In the genomic region with DNA sequence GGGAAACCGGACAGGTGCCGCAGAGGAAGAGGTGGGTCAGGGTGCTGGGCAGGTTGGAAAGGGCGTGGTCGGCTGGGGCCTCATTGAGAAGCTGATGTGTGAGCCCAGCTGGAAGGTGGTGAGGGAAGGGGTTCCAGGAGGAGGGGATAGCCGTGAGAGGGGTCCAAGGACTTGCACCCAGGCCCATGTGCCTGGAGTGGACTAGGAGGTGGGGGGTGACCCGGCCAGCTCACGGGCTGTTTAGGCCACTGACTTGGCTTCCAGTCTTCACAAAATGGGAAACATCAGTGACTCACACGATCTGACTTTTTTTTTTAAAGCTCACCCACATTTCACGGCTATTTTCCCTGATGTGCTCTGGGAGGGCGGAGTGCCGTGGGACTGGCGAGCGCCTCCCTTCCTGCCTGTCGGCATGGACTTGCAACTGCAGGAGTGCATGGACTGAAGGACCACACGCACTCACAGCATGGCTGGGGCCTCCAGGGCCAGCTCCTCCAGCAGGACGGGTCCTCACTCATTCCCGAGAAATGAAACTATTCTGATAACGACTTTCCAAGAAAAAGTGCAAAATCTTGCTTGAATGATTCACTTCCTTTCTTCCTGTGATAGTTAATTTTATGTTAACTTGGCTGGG, we compare ENCODE assay signal across 19 cellular contexts. TPM values are rescaled to one million over a fixed set of nuclear protein-coding genes. Genes with fewer than 3 reads are reported as not detected.
DNase-seq lines count a peak whose midpoint lies in the region; ATAC-seq and TF ChIP-seq lines count a peak whose summit lies in the region.
"Had no signal": no experiment of that assay in that cellular context is flagged by ENCODE, and none has a peak within 500 bp of the region (broad histone marks: within the 10 kb centered on the region; RNA-seq: fewer than 3 reads in every experiment).

No MANE protein-coding gene starts in this region.

- CTCF ChIA-PET in Caco-2 (lab: Charles Lee): no interaction called here

- TF ChIP-seq POLR2A in upper lobe of left lung (IDR thresholded peaks at IDR 0.05): no peak

- H3K27me3 ChIP-seq in upper lobe of left lung (no peaks in the 10 kb centered on the region), Caco-2 (replicated peaks; ENCODE audit: control insufficient read depth, insufficient read depth, low read length) (no peaks in the 10 kb centered on the region)
- H3K27me3 ChIP-seq: BLaER1 treated with 17β-estradiol and CSF1 and Interleukin-3, amounts not matched to agents 10 nM and 100 nM; ovary had no signal

- peak; percentile 63 for TF ChIP-seq CTCF in choroid plexus epithelial cell (conservative IDR thresholded peaks at IDR 0.05; ENCODE audit: low read depth, low read length)
- TF ChIP-seq CTCF in upper lobe of left lung (IDR thresholded peaks at IDR 0.05): no peak
- no peak for TF ChIP-seq CTCF in Caco-2 (IDR thresholded peaks at IDR 0.05; ENCODE audit: insufficient read depth in 1 of 2, low read depth in 1 of 2, low read length in 1 of 2, severe bottlenecking in 1 of 2, unreplicated experiment in 1 of 2)

- H3K4me3 Mint-ChIP-seq in activated T-cell treated with anti-CD3 and anti-CD28 coated beads, Interleukin-2, amount 50 U/mL, for 72 hours: no peak overlapping the region
- no peak overlapping the region for H3K4me3 Mint-ChIP-seq in Caco-2 (ENCODE audit: unreplicated experiment)
- H3K4me3 Mint-ChIP-seq: activated CD8-positive, alpha-beta T cell treated with anti-CD3 and anti-CD28 coated beads for 36 hours; IgD-negative memory B cell had no signal

- H3K9me3 ChIP-seq in upper lobe of left lung (no peaks in the 10 kb centered on the region), Caco-2 (no peaks in the 10 kb centered on the region)
- H3K9me3 ChIP-seq: BLaER1 treated with 17β-estradiol and CSF1 and Interleukin-3, amounts not matched to agents 10 nM and 100 nM; ovary; SK-N-SH; spleen had no signal

- no peaks in the 10 kb centered on the region for H3K36me3 ChIP-seq in upper lobe of left lung
- no peaks in the 10 kb centered on the region for H3K36me3 ChIP-seq in Caco-2 (ENCODE audit: control insufficient read depth, insufficient read depth, low read length)
- H3K36me3 ChIP-seq: BLaER1 treated with 17β-estradiol and CSF1 and Interleukin-3, amounts not matched to agents 10 nM and 100 nM; ovary; spleen had no signal

- BruUV-seq in Caco-2 (replicated peaks; lab: Mats Ljungman, UMichigan): no TSS peak

- peaks cover 0 to 3% of the 10 kb centered on the region in 2 donors for H3K36me3 Mint-ChIP-seq in activated T-cell treated with anti-CD3 and anti-CD28 coated beads, Interleukin-2, amount 50 U/mL, for 72 hours (ENCODE audit: insufficient read depth in 2 of 2)
- no peaks in the 10 kb centered on the region for H3K36me3 Mint-ChIP-seq in Caco-2 (ENCODE audit: insufficient read depth, unreplicated experiment)
- H3K36me3 Mint-ChIP-seq: IgD-negative memory B cell had no signal

- intact Hi-C loops in Caco-2 (cut with micrococcal nuclease; ENCODE audit: unreplicated experiment): no loop called here

- peaks cover 7 to 11% of the 10 kb centered on the region in 2 donors for H3K9me3 Mint-ChIP-seq in activated T-cell treated with anti-CD3 and anti-CD28 coated beads, Interleukin-2, amount 50 U/mL, for 72 hours
- H3K9me3 Mint-ChIP-seq in Caco-2 (ENCODE audit: unreplicated experiment): no peaks in the 10 kb centered on the region
- H3K9me3 Mint-ChIP-seq: activated CD8-positive, alpha-beta T cell treated with anti-CD3 and anti-CD28 coated beads for 36 hours had no signal

- H3K4me1 Mint-ChIP-seq in activated T-cell treated with anti-CD3 and anti-CD28 coated beads, Interleukin-2, amount 50 U/mL, for 72 hours (ENCODE audit: low read depth): no peaks in the 10 kb centered on the region
- H3K4me1 Mint-ChIP-seq in Caco-2 (ENCODE audit: low read depth, unreplicated experiment): no peaks in the 10 kb centered on the region
- H3K4me1 Mint-ChIP-seq: IgD-negative memory B cell had no signal

- WGBS in upper lobe of left lung, 2 donors: 82 to 83% methylated on average over 17 to 18 of the region's 18 CpGs

- H3K4me1 ChIP-seq in upper lobe of left lung: no peaks in the 10 kb centered on the region
- no peaks in the 10 kb centered on the region for H3K4me1 ChIP-seq in Caco-2
- H3K4me1 ChIP-seq: spleen had no signal

- TF ChIP-seq EP300 in upper lobe of left lung (IDR thresholded peaks at IDR 0.05): no peak

- POLR2A ChIA-PET in Caco-2 (lab: Charles Lee): no interaction called here

- DNase-seq in HT-29 (ENCODE audit: low spot score) (peak; percentile 70), choroid plexus epithelial cell (ENCODE audit: low read depth) (peak; percentile 80), hepatic stellate cell (ENCODE audit: low spot score) (peak; percentile 92), upper lobe of left lung (no peak), Caco-2 (no peak), NCI-H1092 treated with DMSO at 0.1 percent for 48 hours (lab: John Stamatoyannopoulos, UW) (no peak), DMS153 treated with DMSO at 0.1 percent for 48 hours (lab: John Stamatoyannopoulos, UW; ENCODE audit: unreplicated experiment) (no peak)
- no peak for DNase-seq in activated T-cell treated with anti-CD3 and anti-CD28 coated beads, Interleukin-2, amount 50 U/mL, for 72 hours
- DNase-seq: activated CD8-positive, alpha-beta T cell treated with anti-CD3 and anti-CD28 coated beads for 36 hours; DND-41; GM23248; NCI-H1105; NCI-H2227 treated with DMSO at 0.1 percent for 48 hours; ovary; SK-N-SH; spleen; stimulated activated naive CD8-positive, alpha-beta T cell treated with anti-CD3 and anti-CD28 coated beads, Interleukin-15, Interleukin-2, amounts not matched to agents 100 U/mL and 50 U/mL, for 24 hours had no signal

- H3K4me3 ChIP-seq in choroid plexus epithelial cell (ENCODE audit: low read depth, low read length) (no peak overlapping the region), upper lobe of left lung (no peak overlapping the region), Caco-2 (ENCODE audit: low read depth, low read length) (no peak overlapping the region)
- H3K4me3 ChIP-seq: BLaER1 treated with 17β-estradiol and CSF1 and Interleukin-3, amounts not matched to agents 10 nM and 100 nM; GM23248; ovary; spleen had no signal

- peak; percentile 58 to 83 for ATAC-seq in upper lobe of left lung (ENCODE audit: low FRiP score in 2 of 2)
- no peak for ATAC-seq in activated T-cell treated with anti-CD3 and anti-CD28 coated beads, Interleukin-2, amount 50 U/mL, for 72 hours (replicated peaks in 1 of 2)
- ATAC-seq: activated CD8-positive, alpha-beta T cell treated with anti-CD3 and anti-CD28 coated beads for 36 hours; stimulated activated naive CD8-positive, alpha-beta T cell treated with anti-CD3 and anti-CD28 coated beads, Interleukin-15, Interleukin-2, amounts not matched to agents 100 U/mL and 50 U/mL, for 24 hours had no signal

- H3K27ac Mint-ChIP-seq in activated T-cell treated with anti-CD3 and anti-CD28 coated beads, Interleukin-2, amount 50 U/mL, for 72 hours: no peak overlapping the region
- H3K27ac Mint-ChIP-seq in Caco-2 (ENCODE audit: unreplicated experiment): no peak overlapping the region
- H3K27ac Mint-ChIP-seq: activated CD8-positive, alpha-beta T cell treated with anti-CD3 and anti-CD28 coated beads for 36 hours had no signal

- no peak overlapping the region for H3K27ac ChIP-seq in upper lobe of left lung
- H3K27ac ChIP-seq: BLaER1 treated with 17β-estradiol and CSF1 and Interleukin-3, amounts not matched to agents 10 nM and 100 nM; GM23248; ovary; spleen had no signal

- no peaks in the 10 kb centered on the region for H3K27me3 Mint-ChIP-seq in activated T-cell treated with anti-CD3 and anti-CD28 coated beads, Interleukin-2, amount 50 U/mL, for 72 hours (ENCODE audit: low read depth)
- H3K27me3 Mint-ChIP-seq in Caco-2 (ENCODE audit: insufficient read depth, unreplicated experiment): no peaks in the 10 kb centered on the region
- H3K27me3 Mint-ChIP-seq: IgD-negative memory B cell had no signal

RNA-seq across cellular contexts. Expression of a gene that starts 13.5 kb away (rescaled TPM):
- total RNA-seq in HT-29 (2014; rRNA removed; shearing (Covaris generic)): 16.0 and 16.9 TPM in 2 replicates
- total RNA-seq in upper lobe of left lung (1 to 10 TPM in 5 of 6 donors, under 1 TPM in 1; 0.89 to 4.9 (median 1.4) TPM), Caco-2 (2022) (3.4 and 3.6 TPM in 2 replicates)
- total RNA-seq in activated T-cell treated with anti-CD3 and anti-CD28 coated beads, Interleukin-2, amount 50 U/mL, for 72 hours: not detected
- total RNA-seq: activated CD8-positive, alpha-beta T cell treated with anti-CD3 and anti-CD28 coated beads for 36 hours had no signal

Comparison
In these comparisons a context has a peak if more than half of its experiments do, and no peak if none do; other contexts are left out.
1. DNase-seq: peak in HT-29 (single experiment), choroid plexus epithelial cell (single experiment) and hepatic stellate cell (single experiment); none in upper lobe of left lung (0 of 2), activated T-cell treated with anti-CD3 and anti-CD28 coated beads, Interleukin-2, amount 50 U/mL, for 72 hours (0 of 2), Caco-2 (0 of 2), NCI-H1092 treated with DMSO at 0.1 percent for 48 hours (single experiment) and DMS153 treated with DMSO at 0.1 percent for 48 hours (single experiment).
2. ATAC-seq: peak in upper lobe of left lung (2 of 2); none in activated T-cell treated with anti-CD3 and anti-CD28 coated beads, Interleukin-2, amount 50 U/mL, for 72 hours (0 of 2).